ENCODE assay signal across 8 cellular contexts in genomic region chr9:21160178-21160577, GRCh38. TPM values are rescaled to one million over a fixed set of nuclear protein-coding genes. Genes with fewer than 3 reads are reported as not detected.
DNase-seq lines count a peak whose midpoint lies in the region; ATAC-seq and TF ChIP-seq lines count a peak whose summit lies in the region.

No MANE protein-coding gene starts in this region.

- DNase-seq in EH (ENCODE audit: low read depth), result peak; percentile 5
- DNase-seq in dermis blood vessel endothelial cell, result peak; percentile 18
- DNase-seq in WTC11 (ENCODE audit: low spot score), result no peak
- no peak for DNase-seq in NCI-H2196 (lab: John Stamatoyannopoulos, UW; ENCODE audit: unreplicated experiment)
- DNase-seq in tibial artery, result no peak
- no peak for DNase-seq in NCI-H1092 (lab: John Stamatoyannopoulos, UW)

- no peaks in the 10 kb centered on the region for H3K36me3 ChIP-seq in tibial artery

- no peak overlapping the region for H3K4me3 ChIP-seq in tibial artery

- H3K27ac Mint-ChIP-seq in WTC11, result no peak overlapping the region

- CTCF ChIA-PET in WTC11 (lab: Charles Lee), result interaction anchor here (1.2 kb wide), 1 partner anchor 23 kb away, joined by 3 read pairs; no protein-coding TSS in a partner anchor

- H3K4me1 ChIP-seq in tibial artery, result no peaks in the 10 kb centered on the region

- H3K27ac ChIP-seq in tibial artery, result no peak overlapping the region

- H3K4me1 Mint-ChIP-seq in WTC11, result no peaks in the 10 kb centered on the region

- no peaks in the 10 kb centered on the region for H3K36me3 Mint-ChIP-seq in WTC11

- no peak overlapping the region for H3K4me3 Mint-ChIP-seq in WTC11

- TF ChIP-seq CTCF in WTC11 (IDR thresholded peaks at IDR 0.05), result no peak
- TF ChIP-seq CTCF in tibial artery (IDR thresholded peaks at IDR 0.05), result no peak

- no peaks in the 10 kb centered on the region for H3K27me3 ChIP-seq in tibial artery

- peaks cover 5% of the 10 kb centered on the region; the same call in 1 of the 2 replicates for H3K9me3 Mint-ChIP-seq in WTC11

- POLR2A ChIA-PET in WTC11 (lab: Charles Lee), result no interaction called here

- H3K9me3 ChIP-seq in tibial artery, result no peaks in the 10 kb centered on the region

- ATAC-seq in GM21367 (IDR thresholded peaks at IDR 0.05; ENCODE audit: unreplicated experiment) (peak; percentile 92), HG03565 (IDR thresholded peaks at IDR 0.05; ENCODE audit: unreplicated experiment) (peak; percentile 96), WTC11 (no peak)

- intact Hi-C loops in tibial artery (cut with DNase I; ENCODE audit: low total_unique reads), result no loop called here

- H3K27me3 Mint-ChIP-seq in WTC11 (ENCODE audit: low read depth), result no peaks in the 10 kb centered on the region

TF ChIP-seq in WTC11, 78 proteins besides CTCF, POLR2A, EP300 and RAD21 (continues in another document):
- TF ChIP-seq AR (CRISPR knock-in tag; IDR thresholded peaks at IDR 0.05) (no peak), ELF4 (CRISPR knock-in tag; IDR thresholded peaks at IDR 0.05; ENCODE audit: low read depth) (no peak), ZNF232 (CRISPR knock-in tag; IDR thresholded peaks at IDR 0.05) (no peak), RORB (CRISPR knock-in tag; IDR thresholded peaks at IDR 0.05) (no peak), HMGXB4 (CRISPR knock-in tag; IDR thresholded peaks at IDR 0.05) (no peak), ZNF281 (CRISPR knock-in tag; IDR thresholded peaks at IDR 0.05) (no peak), CBFB (CRISPR knock-in tag; IDR thresholded peaks at IDR 0.05; ENCODE audit: low read depth) (no peak)
- TF ChIP-seq, protein P1, sequence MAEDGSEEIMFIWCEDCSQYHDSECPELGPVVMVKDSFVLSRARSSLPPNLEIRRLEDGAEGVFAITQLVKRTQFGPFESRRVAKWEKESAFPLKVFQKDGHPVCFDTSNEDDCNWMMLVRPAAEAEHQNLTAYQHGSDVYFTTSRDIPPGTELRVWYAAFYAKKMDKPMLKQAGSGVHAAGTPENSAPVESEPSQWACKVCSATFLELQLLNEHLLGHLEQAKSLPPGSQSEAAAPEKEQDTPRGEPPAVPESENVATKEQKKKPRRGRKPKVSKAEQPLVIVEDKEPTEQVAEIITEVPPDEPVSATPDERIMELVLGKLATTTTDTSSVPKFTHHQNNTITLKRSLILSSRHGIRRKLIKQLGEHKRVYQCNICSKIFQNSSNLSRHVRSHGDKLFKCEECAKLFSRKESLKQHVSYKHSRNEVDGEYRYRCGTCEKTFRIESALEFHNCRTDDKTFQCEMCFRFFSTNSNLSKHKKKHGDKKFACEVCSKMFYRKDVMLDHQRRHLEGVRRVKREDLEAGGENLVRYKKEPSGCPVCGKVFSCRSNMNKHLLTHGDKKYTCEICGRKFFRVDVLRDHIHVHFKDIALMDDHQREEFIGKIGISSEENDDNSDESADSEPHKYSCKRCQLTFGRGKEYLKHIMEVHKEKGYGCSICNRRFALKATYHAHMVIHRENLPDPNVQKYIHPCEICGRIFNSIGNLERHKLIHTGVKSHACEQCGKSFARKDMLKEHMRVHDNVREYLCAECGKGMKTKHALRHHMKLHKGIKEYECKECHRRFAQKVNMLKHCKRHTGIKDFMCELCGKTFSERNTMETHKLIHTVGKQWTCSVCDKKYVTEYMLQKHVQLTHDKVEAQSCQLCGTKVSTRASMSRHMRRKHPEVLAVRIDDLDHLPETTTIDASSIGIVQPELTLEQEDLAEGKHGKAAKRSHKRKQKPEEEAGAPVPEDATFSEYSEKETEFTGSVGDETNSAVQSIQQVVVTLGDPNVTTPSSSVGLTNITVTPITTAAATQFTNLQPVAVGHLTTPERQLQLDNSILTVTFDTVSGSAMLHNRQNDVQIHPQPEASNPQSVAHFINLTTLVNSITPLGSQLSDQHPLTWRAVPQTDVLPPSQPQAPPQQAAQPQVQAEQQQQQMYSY (CRISPR knock-in tag; IDR thresholded peaks at IDR 0.05), result no peak

RNA-seq across cellular contexts. Expression of gene IFNA21, which starts 6.3 kb away (rescaled TPM):
- not detected in 2 replicates for total RNA-seq in dermis blood vessel endothelial cell
- not detected in 3 replicates for total RNA-seq in WTC11 (2021)

RNA-seq across cellular contexts. Expression of gene IFNW1, which starts 18.5 kb away (rescaled TPM):
- total RNA-seq in dermis blood vessel endothelial cell (not detected in 2 replicates), WTC11 (2021) (not detected in 3 replicates)

RNA-seq across cellular contexts. Expression of gene IFNA4, which starts 27.2 kb away (rescaled TPM):
- not detected in 2 replicates for total RNA-seq in dermis blood vessel endothelial cell
- total RNA-seq in WTC11 (2021), result not detected in 3 replicates

RNA-seq across cellular contexts. Expression of gene IFNA7, which starts 41.8 kb away (rescaled TPM):
- total RNA-seq in dermis blood vessel endothelial cell (not detected in 2 replicates), WTC11 (2021) (not detected in 3 replicates)

RNA-seq across cellular contexts. Expression of gene IFNA10, which starts 46.8 kb away (rescaled TPM):
- total RNA-seq in dermis blood vessel endothelial cell, result not detected in 2 replicates
- total RNA-seq in WTC11 (2021), result not detected in 3 replicates

Comparison
In these comparisons a context has a peak if more than half of its experiments do, and no peak if none do; other contexts are left out.
1. DNase-seq: peak in EH (single experiment) and dermis blood vessel endothelial cell (single experiment); none in WTC11 (single experiment), NCI-H2196 (single experiment), tibial artery (0 of 2) and NCI-H1092 (single experiment).